21 cellular contexts compared by ENCODE assay signal in the genomic region with DNA sequence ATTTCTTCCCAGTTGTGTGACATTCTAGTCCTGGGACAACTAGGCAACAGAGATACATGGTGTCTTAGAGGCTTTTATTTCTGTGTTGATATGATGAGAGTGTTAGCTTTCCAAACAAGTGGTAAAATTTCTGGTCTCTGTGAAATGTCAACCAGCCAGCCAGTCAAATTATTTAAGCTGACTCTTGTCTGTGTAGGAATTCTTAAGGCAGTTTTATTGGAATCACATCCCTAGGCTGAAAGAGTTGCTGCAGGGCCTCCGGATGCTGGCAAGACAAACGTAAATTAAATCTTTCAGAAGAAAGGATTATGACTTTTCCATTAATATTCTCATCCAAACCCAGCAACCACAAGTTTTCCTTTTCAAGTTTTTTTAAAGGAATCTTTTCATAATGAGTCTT. TPM values are rescaled to one million over a fixed set of nuclear protein-coding genes. Genes with fewer than 3 reads are reported as not detected.
"Had no signal": no experiment of that assay in that cellular context is flagged by ENCODE, and none has a peak within 500 bp of the region (broad histone marks: within the 10 kb centered on the region; RNA-seq: fewer than 3 reads in every experiment).

No MANE protein-coding gene starts in this region.

- DNase-seq: activated CD4-positive, alpha-beta T cell treated with anti-CD3 and anti-CD28 coated beads for 48 hours; activated CD8-positive, alpha-beta T cell treated with anti-CD3 and anti-CD28 coated beads for 36 hours; activated effector memory CD4-positive, alpha-beta T cell treated with Interleukin-2 at 50 U/mL for 16 hours; activated T-cell treated with anti-CD3 and anti-CD28 coated beads, Interleukin-2, amount 50 U/mL, for 4 hours; amygdala; body of pancreas; caudate nucleus; colonic mucosa; esophagus squamous epithelium; heart left ventricle; left cardiac atrium; stimulated activated CD4-positive, alpha-beta T cell treated with anti-CD3 and anti-CD28 coated beads, Interleukin-12 subunit alpha, Interleukin-12 subunit beta, amount 100 ng/mL, for 4 hours; stimulated activated CD4-positive, alpha-beta T cell treated with anti-CD3 and anti-CD28 coated beads, Interleukin-2, amount 100 ng/mL, for 24 hours; stomach; T-helper 2 cell had no signal

- ATAC-seq: activated CD8-positive, alpha-beta T cell treated with anti-CD3 and anti-CD28 coated beads for 36 hours; activated T-cell treated with anti-CD3 and anti-CD28 coated beads, Interleukin-2, amount 50 U/mL, for 4 hours; body of pancreas; heart left ventricle; left cardiac atrium had no signal

- H3K27ac Mint-ChIP-seq: activated CD8-positive, alpha-beta T cell treated with anti-CD3 and anti-CD28 coated beads for 36 hours; activated naive CD4-positive, alpha-beta T cell treated with anti-CD3 and anti-CD28 coated beads, Interleukin-2, amount 50 U/mL, for 24 hours; neural progenitor cell; WTC11 had no signal

- FAIRE-seq: frontal cortex, TTC549 had no signal

- H3K36me3 Mint-ChIP-seq: neural progenitor cell, WTC11 had no signal

RNA-seq across cellular contexts. Expression of gene SERPINB7, which starts 44.6 kb away (rescaled TPM):
- total RNA-seq: activated CD8-positive, alpha-beta T cell treated with anti-CD3 and anti-CD28 coated beads for 36 hours; activated T-cell treated with anti-CD3 and anti-CD28 coated beads, Interleukin-2, amount 50 U/mL, for 4 hours; body of pancreas; colonic mucosa; frontal cortex; left cardiac atrium; stomach; ureter; WTC11 had no signal
- polyA plus RNA-seq: heart left ventricle had no signal
